ENCODE assay signal across 10 cellular contexts in the genomic region with DNA sequence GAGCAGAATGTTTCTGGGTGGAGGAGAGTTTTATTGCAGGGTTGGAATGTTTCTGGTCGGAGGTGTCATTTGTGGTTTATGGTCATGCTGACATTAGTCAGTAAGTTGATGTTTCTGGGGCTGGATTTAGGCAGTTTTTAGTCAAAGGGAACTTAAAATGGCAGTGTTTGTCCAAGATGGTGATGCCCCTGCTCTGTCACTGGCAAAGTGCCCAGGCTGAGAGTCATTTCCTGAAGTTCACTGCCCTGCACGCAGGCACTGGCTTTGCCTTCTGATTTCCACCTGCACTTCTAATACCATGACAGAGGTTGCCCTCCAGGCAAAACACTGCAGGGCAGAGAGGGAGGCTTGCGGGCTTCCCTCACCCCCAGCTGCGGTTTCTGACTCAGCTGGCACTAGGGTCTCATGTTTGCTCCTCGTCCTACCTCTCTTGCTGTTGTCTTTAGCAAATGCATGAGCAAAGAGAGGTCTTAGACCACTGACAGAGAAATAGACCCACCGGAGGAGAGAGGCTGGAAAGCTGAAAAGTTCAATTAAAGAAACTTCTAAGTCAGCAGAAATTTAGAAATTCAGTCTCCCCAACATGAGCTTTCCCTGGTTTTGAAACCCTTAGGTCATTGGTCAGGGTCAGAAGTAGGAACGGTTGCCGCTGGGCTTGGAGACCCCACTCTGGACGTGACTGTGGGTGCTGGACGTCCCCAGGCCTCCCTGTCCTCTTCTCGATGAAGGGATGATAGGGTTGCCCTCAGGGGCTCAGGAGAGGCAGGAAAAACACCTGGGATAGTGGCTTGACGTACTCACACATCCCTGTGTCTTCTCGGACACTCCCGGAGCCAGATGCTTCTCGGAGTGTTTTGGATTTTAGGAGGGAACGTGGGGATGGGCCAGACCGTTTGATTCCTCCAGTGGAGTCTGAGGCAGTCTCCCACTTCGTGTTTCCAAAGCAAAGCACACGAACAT. TPM values are rescaled to one million over a fixed set of nuclear protein-coding genes. Genes with fewer than 3 reads are reported as not detected.
DNase-seq lines count a peak whose midpoint lies in the region; ATAC-seq, FAIRE-seq and TF ChIP-seq lines count a peak whose summit lies in the region.
"Had no signal": no experiment of that assay in that cellular context is flagged by ENCODE, and none has a peak within 500 bp of the region (broad histone marks: within the 10 kb centered on the region; RNA-seq: fewer than 3 reads in every experiment).

No MANE protein-coding gene starts in this region.

- no peak for TF ChIP-seq CTCF in astrocyte of the spinal cord (IDR thresholded peaks at IDR 0.05; ENCODE audit: low read depth, low read length)
- no peak for TF ChIP-seq CTCF in osteoblast (IDR thresholded peaks at IDR 0.05; ENCODE audit: extremely low read depth, low read depth, low read length)
- no peak for TF ChIP-seq CTCF in D721Med (IDR thresholded peaks at IDR 0.05; ENCODE audit: insufficient read depth, missing control alignments)

- ATAC-seq in HG03354 (IDR thresholded peaks at IDR 0.05; ENCODE audit: poor library complexity, severe bottlenecking, unreplicated experiment) (no peak), GM19463 (IDR thresholded peaks at IDR 0.05; ENCODE audit: unreplicated experiment) (no peak)

- peak; percentile 95 for DNase-seq in Daoy (ENCODE audit: low read depth)
- peak; percentile 8 for DNase-seq in KG1 (lab: John Stamatoyannopoulos, UW)
- peak; percentile 81 for DNase-seq in astrocyte of the spinal cord (ENCODE audit: low read depth, low spot score)
- DNase-seq in osteoblast (ENCODE audit: insufficient read length, low spot score, missing footprints), result peak; percentile 95
- DNase-seq in D721Med (ENCODE audit: insufficient read length, low spot score), result no peak
- DNase-seq in NCI-H82 treated with DMSO at 0.1 percent for 48 hours (lab: John Stamatoyannopoulos, UW; ENCODE audit: unreplicated experiment), result no peak
- DNase-seq: stimulated activated CD8-positive, alpha-beta memory T cell treated with anti-CD3 and anti-CD28 coated beads, Interleukin-4, amount 100 ng/mL, for 48 hours had no signal

- H3K4me3 ChIP-seq in astrocyte of the spinal cord (ENCODE audit: low read depth, low read length) (no peak overlapping the region), osteoblast (ENCODE audit: insufficient read depth, low read length) (no peak overlapping the region)

- peaks cover 5% of the 10 kb centered on the region for H3K27me3 ChIP-seq in osteoblast (ENCODE audit: insufficient read depth, low read length)

- peak overlapping the region; percentile 52 for H3K4me2 ChIP-seq in osteoblast (ENCODE audit: insufficient read depth, low read length)

- H3K36me3 ChIP-seq in osteoblast (ENCODE audit: insufficient read depth, low read length), result no peaks in the 10 kb centered on the region

- FAIRE-seq in D721Med (lab: Jason Lieb, UNC), result no peak

- in situ Hi-C loops in astrocyte of the spinal cord (cut with HindIII; ENCODE audit: low sequenced_read_pairs), result no loop called here

- no peaks in the 10 kb centered on the region for H3K9me3 ChIP-seq in osteoblast (ENCODE audit: low read depth, low read length)

- no peak overlapping the region for H2AFZ ChIP-seq in osteoblast (ENCODE audit: low read length)
- H2AFZ ChIP-seq: parathyroid adenoma had no signal

- H4K20me1 ChIP-seq in osteoblast (ENCODE audit: insufficient read depth, low read length), result no peaks in the 10 kb centered on the region

- peak overlapping the region; percentile 47 for H3K27ac ChIP-seq in osteoblast (ENCODE audit: low read depth, low read length)
- H3K27ac ChIP-seq: parathyroid adenoma had no signal

- peaks cover 29% of the 10 kb centered on the region for H3K4me1 ChIP-seq in osteoblast (ENCODE audit: insufficient read depth, low read length)
- H3K4me1 ChIP-seq: parathyroid adenoma had no signal

- H3K79me2 ChIP-seq in osteoblast (ENCODE audit: insufficient read depth, low read length), result no peaks in the 10 kb centered on the region
- H3K79me2 ChIP-seq: parathyroid adenoma had no signal

RNA-seq across cellular contexts. Expression of a gene that starts 26.3 kb away (rescaled TPM):
- total RNA-seq in Daoy (2014; rRNA removed; shearing (Covaris generic)), result 3.8 and 9.7 TPM in 2 replicates
- 1.8 and 2.9 TPM in 2 replicates for total RNA-seq in osteoblast

Comparison
In these comparisons a context has a peak if more than half of its experiments do, and no peak if none do; other contexts are left out.
1. DNase-seq: peak in Daoy (single experiment), KG1 (single experiment), astrocyte of the spinal cord (single experiment) and osteoblast (single experiment); none in D721Med (single experiment) and NCI-H82 treated with DMSO at 0.1 percent for 48 hours (single experiment).